In the genomic region with DNA sequence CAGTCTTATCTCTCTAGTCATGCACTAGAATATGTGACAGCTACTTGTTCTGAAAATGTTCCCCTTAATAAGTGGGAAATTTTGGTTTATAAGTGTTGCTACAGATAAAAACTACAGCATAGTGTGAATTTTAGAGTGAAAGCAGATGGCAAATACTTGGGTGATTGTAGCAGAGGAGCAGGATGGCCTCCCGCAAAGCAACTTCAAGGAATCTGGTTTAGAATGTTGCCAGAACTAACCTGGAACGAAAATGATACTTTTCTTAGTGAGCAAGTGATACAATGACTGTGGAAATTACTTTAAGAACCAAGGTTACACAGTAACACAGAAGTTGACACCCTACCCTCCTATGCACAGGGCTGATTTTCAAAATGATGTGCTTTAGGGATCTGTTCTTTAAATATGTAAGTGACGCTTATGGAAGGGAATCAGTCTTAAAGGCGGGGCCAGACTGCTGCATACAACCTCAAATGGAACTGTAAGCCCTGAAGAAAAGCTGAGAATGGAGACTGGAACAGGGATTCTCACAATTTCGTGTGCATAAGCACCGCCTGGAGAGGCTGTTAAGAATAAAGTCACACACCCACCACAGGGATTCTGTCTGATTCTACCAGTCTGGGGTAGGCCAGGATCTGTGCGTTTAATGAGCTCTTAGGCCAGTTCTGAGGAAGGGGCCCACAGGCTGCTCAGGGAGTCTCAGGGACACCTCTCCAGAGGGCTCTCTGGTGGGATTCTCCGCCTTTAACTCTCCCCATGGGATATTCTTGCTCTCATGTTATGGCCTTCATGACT, we compare ENCODE assay signal across 10 cellular contexts.
A peak's percentile ranks its signal among the peaks of the same experiment; 100 is the strongest.
DNase-seq lines count a peak whose midpoint lies in the region; ATAC-seq and TF ChIP-seq lines count a peak whose summit lies in the region.
"Had no signal": no experiment of that assay in that cellular context is flagged by ENCODE, and none has a peak within 500 bp of the region (broad histone marks: within the 10 kb centered on the region; RNA-seq: fewer than 3 reads in every experiment).

No MANE protein-coding gene starts in this region.

- no peak for DNase-seq in stimulated activated naive CD8-positive, alpha-beta T cell treated with anti-CD3 and anti-CD28 coated beads, Interleukin-15, Interleukin-2, amounts not matched to agents 100 U/mL and 50 U/mL, for 24 hours
- DNase-seq in central memory CD8-positive, alpha-beta T cell (ENCODE audit: low spot score in 2 of 2), result no peak
- DNase-seq in natural killer cell (no peak), NCI-H524 treated with DMSO at 0.1 percent for 48 hours (lab: John Stamatoyannopoulos, UW) (no peak), 8988T (no peak), NCI-H146 (lab: John Stamatoyannopoulos, UW) (no peak), putamen (ENCODE audit: low spot score) (no peak)
- DNase-seq: DMS53, SJCRH30 had no signal

- peak overlapping the region; percentile 82 for H3K27ac Mint-ChIP-seq in stimulated activated naive CD8-positive, alpha-beta T cell treated with anti-CD3 and anti-CD28 coated beads, Interleukin-15, Interleukin-2, amounts not matched to agents 100 ng/mL and 50 ng/mL, for 24 hours
- peak overlapping the region; percentile 70 for H3K27ac Mint-ChIP-seq in central memory CD8-positive, alpha-beta T cell (ENCODE audit: low read depth)
- H3K27ac Mint-ChIP-seq in natural killer cell, result peak overlapping the region; percentile 99 to 100

- peaks cover 74% of the 10 kb centered on the region for H3K36me3 Mint-ChIP-seq in stimulated activated naive CD8-positive, alpha-beta T cell treated with anti-CD3 and anti-CD28 coated beads, Interleukin-15, Interleukin-2, amounts not matched to agents 100 ng/mL and 50 ng/mL, for 24 hours (ENCODE audit: low read depth)
- H3K36me3 Mint-ChIP-seq in central memory CD8-positive, alpha-beta T cell (ENCODE audit: insufficient read depth), result peaks cover 38% of the 10 kb centered on the region
- peaks cover 6% of the 10 kb centered on the region for H3K36me3 Mint-ChIP-seq in natural killer cell

- H3K9me3 Mint-ChIP-seq in stimulated activated naive CD8-positive, alpha-beta T cell treated with anti-CD3 and anti-CD28 coated beads, Interleukin-15, Interleukin-2, amounts not matched to agents 100 ng/mL and 50 ng/mL, for 24 hours, result no peaks in the 10 kb centered on the region
- no peaks in the 10 kb centered on the region for H3K9me3 Mint-ChIP-seq in central memory CD8-positive, alpha-beta T cell
- H3K9me3 Mint-ChIP-seq in natural killer cell, result no peaks in the 10 kb centered on the region

- no peak for ATAC-seq in stimulated activated naive CD8-positive, alpha-beta T cell treated with anti-CD3 and anti-CD28 coated beads, Interleukin-15, Interleukin-2, amounts not matched to agents 100 U/mL and 50 U/mL, for 24 hours
- ATAC-seq in central memory CD8-positive, alpha-beta T cell (replicated peaks; ENCODE audit: extremely low read depth, poor library complexity, severe bottlenecking), result no peak
- ATAC-seq in natural killer cell, result peak; percentile 24 to 57 (median 42)

- TF ChIP-seq CTCF in natural killer cell (IDR thresholded peaks at IDR 0.05), result no peak

- peaks cover 91% of the 10 kb centered on the region for H3K4me1 Mint-ChIP-seq in stimulated activated naive CD8-positive, alpha-beta T cell treated with anti-CD3 and anti-CD28 coated beads, Interleukin-15, Interleukin-2, amounts not matched to agents 100 ng/mL and 50 ng/mL, for 24 hours (ENCODE audit: low read depth)
- peaks cover 90% of the 10 kb centered on the region for H3K4me1 Mint-ChIP-seq in central memory CD8-positive, alpha-beta T cell
- H3K4me1 Mint-ChIP-seq in natural killer cell, result peaks cover 91 to 94% of the 10 kb centered on the region in 2 donors

- H3K27me3 Mint-ChIP-seq in stimulated activated naive CD8-positive, alpha-beta T cell treated with anti-CD3 and anti-CD28 coated beads, Interleukin-15, Interleukin-2, amounts not matched to agents 100 ng/mL and 50 ng/mL, for 24 hours, result no peaks in the 10 kb centered on the region
- no peaks in the 10 kb centered on the region for H3K27me3 Mint-ChIP-seq in central memory CD8-positive, alpha-beta T cell
- H3K27me3 Mint-ChIP-seq in natural killer cell (ENCODE audit: low read depth in 2 of 2), result no peaks in the 10 kb centered on the region

- H3K4me3 Mint-ChIP-seq in stimulated activated naive CD8-positive, alpha-beta T cell treated with anti-CD3 and anti-CD28 coated beads, Interleukin-15, Interleukin-2, amounts not matched to agents 100 ng/mL and 50 ng/mL, for 24 hours, result no peak overlapping the region
- H3K4me3 Mint-ChIP-seq in central memory CD8-positive, alpha-beta T cell, result peak overlapping the region; percentile 48
- H3K4me3 Mint-ChIP-seq in natural killer cell, result peak overlapping the region; percentile 47

- intact Hi-C loops in natural killer cell (cut with micrococcal nuclease), result loop anchor here (2.0 to 5.0 kb wide), 3 partner anchors 15 to 61 kb away; no protein-coding TSS in a partner anchor

Comparison
In these comparisons a context has a peak if more than half of its experiments do, and no peak if none do; other contexts are left out.
1. ATAC-seq: peak in natural killer cell (3 of 3); none in stimulated activated naive CD8-positive, alpha-beta T cell treated with anti-CD3 and anti-CD28 coated beads, Interleukin-15, Interleukin-2, amounts not matched to agents 100 U/mL and 50 U/mL, for 24 hours (single experiment) and central memory CD8-positive, alpha-beta T cell (single experiment).
2. Peak in every context shown above with its lines, with median percentiles within 50 percentile points of each other: H3K27ac Mint-ChIP-seq.